In the genomic region with DNA sequence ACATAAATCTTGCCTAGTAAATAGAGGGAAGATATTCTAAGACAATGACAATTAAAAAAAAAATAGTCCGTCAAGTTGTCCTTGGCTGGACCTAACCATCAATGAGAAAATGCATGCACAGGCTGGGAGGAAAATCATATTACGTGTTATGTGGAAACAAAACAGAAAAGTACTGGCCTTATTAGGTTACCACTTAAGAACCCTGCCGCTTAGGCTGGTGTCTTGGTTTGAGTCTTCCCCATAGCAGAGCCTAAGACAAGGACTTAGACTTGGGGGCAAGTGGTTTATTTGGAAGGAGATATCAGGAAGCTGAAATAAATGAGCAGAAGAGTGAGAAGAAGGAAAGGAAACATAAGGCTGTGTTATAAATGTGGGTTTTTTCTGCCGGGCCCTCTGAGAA, we compare ENCODE assay signal across 18 cellular contexts.
DNase-seq lines count a peak whose midpoint lies in the region; ATAC-seq and TF ChIP-seq lines count a peak whose summit lies in the region.
"Had no signal": no experiment of that assay in that cellular context is flagged by ENCODE, and none has a peak within 500 bp of the region (broad histone marks: within the 10 kb centered on the region; RNA-seq: fewer than 3 reads in every experiment).

No MANE protein-coding gene starts in this region.

- H3K27me3 Mint-ChIP-seq in activated T-helper 17 cell treated with anti-CD3 and anti-CD28 coated beads, Interleukin-2, amount 50 U/mL, for 72 hours, result no peaks in the 10 kb centered on the region

- intact Hi-C loops in transverse colon (cut with DNase I; ENCODE audit: low total_unique reads), result no loop called here

- in situ Hi-C loops in transverse colon (cut with MboI; ENCODE audit: low pct_ligation_motif_present in 1 of 4, low pct_unique_long_range_greater_than_20kb in 1 of 4, low sequenced_read_pairs in 3 of 4), result no loop called here

- TF ChIP-seq EP300 in transverse colon (IDR thresholded peaks at IDR 0.05; ENCODE audit: low read depth), result no peak

- peaks cover 12% of the 10 kb centered on the region for H3K36me3 Mint-ChIP-seq in activated T-helper 17 cell treated with anti-CD3 and anti-CD28 coated beads, Interleukin-2, amount 50 U/mL, for 72 hours (ENCODE audit: low read depth)

- H3K4me1 Mint-ChIP-seq in activated T-helper 17 cell treated with anti-CD3 and anti-CD28 coated beads, Interleukin-2, amount 50 U/mL, for 72 hours, result peaks cover 27% of the 10 kb centered on the region

- peaks cover 33 to 50% (median 40%) of the 10 kb centered on the region in 10 experiments for H3K4me1 ChIP-seq in BLaER1 treated with 17β-estradiol and CSF1 and Interleukin-3, amounts not matched to agents 10 nM and 100 nM
- no peaks in the 10 kb centered on the region for H3K4me1 ChIP-seq in transverse colon
- H3K4me1 ChIP-seq: foreskin keratinocyte, pancreas, tibial nerve had no signal

- no peaks in the 10 kb centered on the region for H3K27me3 ChIP-seq in BLaER1 treated with 17β-estradiol and CSF1 and Interleukin-3, amounts not matched to agents 10 nM and 100 nM
- H3K27me3 ChIP-seq in transverse colon, result no peaks in the 10 kb centered on the region
- H3K27me3 ChIP-seq: MG63, pancreas, tibial nerve had no signal

- DNase-seq in transverse colon, result no peak
- DNase-seq in NCI-H2196 treated with DMSO at 0.1 percent for 48 hours (lab: John Stamatoyannopoulos, UW; ENCODE audit: unreplicated experiment), result no peak
- DNase-seq: activated CD4-positive, CD25-positive, alpha-beta regulatory T cell treated with anti-CD3 and anti-CD28 coated beads, Interleukin-2, amount 50 U/mL, for 72 hours; foreskin keratinocyte; MG63; NCI-H187; NCI-H510A treated with DMSO at 0.1 percent for 48 hours; pancreas; Right ventricle myocardium superior; stimulated activated CD4-positive, alpha-beta T cell treated with anti-CD3 and anti-CD28 coated beads, Interleukin-4, amount 100 ng/mL, for 1 hour had no signal

- no peaks in the 10 kb centered on the region for H3K36me3 ChIP-seq in BLaER1 treated with 17β-estradiol and CSF1 and Interleukin-3, amounts not matched to agents 10 nM and 100 nM
- no peaks in the 10 kb centered on the region for H3K36me3 ChIP-seq in transverse colon
- H3K36me3 ChIP-seq: MG63, pancreas, tibial nerve had no signal

- TF ChIP-seq CTCF in transverse colon (IDR thresholded peaks at IDR 0.05), result no peak

- H3K27ac ChIP-seq in BLaER1 treated with 17β-estradiol and CSF1 and Interleukin-3, amounts not matched to agents 10 nM and 100 nM, result peak overlapping the region in 5 of 11 experiments; percentile 2 to 38 (median 26); a peak in 7 of 22 replicates
- H3K27ac ChIP-seq in transverse colon, result no peak overlapping the region
- H3K27ac ChIP-seq: foreskin keratinocyte, pancreas had no signal

- H3K9me3 Mint-ChIP-seq in activated T-helper 17 cell treated with anti-CD3 and anti-CD28 coated beads, Interleukin-2, amount 50 U/mL, for 72 hours, result no peaks in the 10 kb centered on the region
- H3K9me3 Mint-ChIP-seq: T-helper 2 cell treated with Interferon-gamma antibody and Interleukin-4, amounts not matched to agents 5 μg/mL and 100 μg/mL, for 36 hours had no signal

- no peaks in the 10 kb centered on the region for H3K9me3 ChIP-seq in BLaER1 treated with 17β-estradiol and CSF1 and Interleukin-3, amounts not matched to agents 10 nM and 100 nM (replicated peaks in 1 of 11)
- no peaks in the 10 kb centered on the region for H3K9me3 ChIP-seq in transverse colon
- H3K9me3 ChIP-seq: MG63, pancreas, tibial nerve had no signal

- peak overlapping the region; percentile 80 for H3K4me3 Mint-ChIP-seq in activated T-helper 17 cell treated with anti-CD3 and anti-CD28 coated beads, Interleukin-2, amount 50 U/mL, for 72 hours

- H3K4me2 ChIP-seq in BLaER1 treated with 17β-estradiol and CSF1 and Interleukin-3, amounts not matched to agents 10 nM and 100 nM, result peak overlapping the region; percentile 11 to 70 (median 45); a peak in 20 of 22 replicates

- no peak overlapping the region for H3K4me3 ChIP-seq in BLaER1 treated with 17β-estradiol and CSF1 and Interleukin-3, amounts not matched to agents 10 nM and 100 nM
- H3K4me3 ChIP-seq in GM08714 (ENCODE audit: low read length) (peak overlapping the region; percentile 62), transverse colon (no peak overlapping the region)
- H3K4me3 ChIP-seq: MG63, pancreas, tibial nerve had no signal

- H3K27ac Mint-ChIP-seq in activated T-helper 17 cell treated with anti-CD3 and anti-CD28 coated beads, Interleukin-2, amount 50 U/mL, for 72 hours, result peak overlapping the region; percentile 87

- H4K20me1 ChIP-seq in BLaER1 treated with 17β-estradiol and CSF1 and Interleukin-3, amounts not matched to agents 10 nM and 100 nM, result no peaks in the 10 kb centered on the region

- ATAC-seq in HG02798 (IDR thresholded peaks at IDR 0.05; ENCODE audit: poor library complexity, unreplicated experiment) (peak; percentile 14), GM18861 (IDR thresholded peaks at IDR 0.05; ENCODE audit: unreplicated experiment) (no peak), GM18867 (IDR thresholded peaks at IDR 0.05; ENCODE audit: unreplicated experiment) (no peak)
- ATAC-seq in activated T-helper 17 cell treated with anti-CD3 and anti-CD28 coated beads, Interleukin-2, amount 50 U/mL, for 72 hours (replicated peaks), result no peak
- ATAC-seq: pancreas had no signal

- no peak for TF ChIP-seq POLR2A in transverse colon (IDR thresholded peaks at IDR 0.05)

- no peak overlapping the region for H3K9ac ChIP-seq in BLaER1 treated with 17β-estradiol and CSF1 and Interleukin-3, amounts not matched to agents 10 nM and 100 nM

- 69 to 79% methylated on average over 4 of the region's 4 CpGs for WGBS in transverse colon (ENCODE audit: low coverage in 1 of 2), 2 donors
